11 cellular contexts compared by ENCODE assay signal in genomic region chr18:11163668-11164067, GRCh38. TPM values are rescaled to one million over a fixed set of nuclear protein-coding genes. Genes with fewer than 3 reads are reported as not detected.
A peak's percentile ranks its signal among the peaks of the same experiment; 100 is the strongest.
DNase-seq lines count a peak whose midpoint lies in the region; ATAC-seq, FAIRE-seq and TF ChIP-seq lines count a peak whose summit lies in the region.
"Had no signal": no experiment of that assay in that cellular context is flagged by ENCODE, and none has a peak within 500 bp of the region (broad histone marks: within the 10 kb centered on the region; RNA-seq: fewer than 3 reads in every experiment).

No MANE protein-coding gene starts in this region.

- TF ChIP-seq CTCF in bronchial epithelial cell (IDR thresholded peaks at IDR 0.05; ENCODE audit: insufficient read depth, low read length, severe bottlenecking) (peak; percentile 33), type B pancreatic cell (conservative IDR thresholded peaks at IDR 0.05) (peak; percentile 75), RWPE1 (conservative IDR thresholded peaks at IDR 0.05; ENCODE audit: low read depth) (no peak)

- no peaks in the 10 kb centered on the region for H3K4me1 Mint-ChIP-seq in activated naive CD8-positive, alpha-beta T cell treated with anti-CD3 and anti-CD28 coated beads, Interleukin-2, amount 10 ng/mL, durations not matched to agents 7 days and 5 days
- no peaks in the 10 kb centered on the region for H3K4me1 Mint-ChIP-seq in activated naive CD8-positive, alpha-beta T cell treated with anti-CD3 and anti-CD28 coated beads, Interleukin-2, amount 50 U/mL, for 24 hours
- H3K4me1 Mint-ChIP-seq in type B pancreatic cell (ENCODE audit: unreplicated experiment) = no peaks in the 10 kb centered on the region
- no peaks in the 10 kb centered on the region for H3K4me1 Mint-ChIP-seq in activated T-helper 2 cell treated with anti-CD3 and anti-CD28 coated beads, Interferon-gamma antibody, Interleukin-2, Interleukin-4, amounts not matched to agents 10 μg/mL and 5 μg/mL and 100 μg/mL, durations not matched to agents 14 hours and 24 hours and 36 hours (ENCODE audit: low read depth)
- H3K4me1 Mint-ChIP-seq in activated CD8-positive, alpha-beta memory T cell treated with anti-CD3 and anti-CD28 coated beads, Interleukin-2, amount 10 ng/mL, durations not matched to agents 7 days and 5 days = no peaks in the 10 kb centered on the region

- H3K36me3 ChIP-seq in bronchial epithelial cell (ENCODE audit: control insufficient read depth, insufficient read depth, low read length) = no peaks in the 10 kb centered on the region
- H3K36me3 ChIP-seq: BLaER1 treated with 17β-estradiol and CSF1 and Interleukin-3, amounts not matched to agents 10 nM and 100 nM had no signal

- H3K4me3 ChIP-seq in bronchial epithelial cell (ENCODE audit: low read depth, low read length) = no peak overlapping the region
- H3K4me3 ChIP-seq: BLaER1 treated with 17β-estradiol and CSF1 and Interleukin-3, amounts not matched to agents 10 nM and 100 nM had no signal

- no peaks in the 10 kb centered on the region for H3K36me3 Mint-ChIP-seq in activated naive CD8-positive, alpha-beta T cell treated with anti-CD3 and anti-CD28 coated beads, Interleukin-2, amount 10 ng/mL, durations not matched to agents 7 days and 5 days
- no peaks in the 10 kb centered on the region for H3K36me3 Mint-ChIP-seq in activated naive CD8-positive, alpha-beta T cell treated with anti-CD3 and anti-CD28 coated beads, Interleukin-2, amount 50 U/mL, for 24 hours (ENCODE audit: low read depth)
- H3K36me3 Mint-ChIP-seq in type B pancreatic cell = no peaks in the 10 kb centered on the region
- no peaks in the 10 kb centered on the region for H3K36me3 Mint-ChIP-seq in activated T-helper 2 cell treated with anti-CD3 and anti-CD28 coated beads, Interferon-gamma antibody, Interleukin-2, Interleukin-4, amounts not matched to agents 10 μg/mL and 5 μg/mL and 100 μg/mL, durations not matched to agents 14 hours and 24 hours and 36 hours (ENCODE audit: low read depth)
- H3K36me3 Mint-ChIP-seq in activated CD8-positive, alpha-beta memory T cell treated with anti-CD3 and anti-CD28 coated beads, Interleukin-2, amount 10 ng/mL, durations not matched to agents 7 days and 5 days = no peaks in the 10 kb centered on the region

- no peaks in the 10 kb centered on the region for H3K9me3 Mint-ChIP-seq in activated naive CD8-positive, alpha-beta T cell treated with anti-CD3 and anti-CD28 coated beads, Interleukin-2, amount 10 ng/mL, durations not matched to agents 7 days and 5 days
- no peaks in the 10 kb centered on the region for H3K9me3 Mint-ChIP-seq in activated naive CD8-positive, alpha-beta T cell treated with anti-CD3 and anti-CD28 coated beads, Interleukin-2, amount 50 U/mL, for 24 hours
- peaks cover 5% of the 10 kb centered on the region for H3K9me3 Mint-ChIP-seq in type B pancreatic cell
- no peaks in the 10 kb centered on the region for H3K9me3 Mint-ChIP-seq in activated T-helper 2 cell treated with anti-CD3 and anti-CD28 coated beads, Interferon-gamma antibody, Interleukin-2, Interleukin-4, amounts not matched to agents 10 μg/mL and 5 μg/mL and 100 μg/mL, durations not matched to agents 14 hours and 24 hours and 36 hours
- no peaks in the 10 kb centered on the region for H3K9me3 Mint-ChIP-seq in activated CD8-positive, alpha-beta memory T cell treated with anti-CD3 and anti-CD28 coated beads, Interleukin-2, amount 10 ng/mL, durations not matched to agents 7 days and 5 days (ENCODE audit: low read depth)

- POLR2A ChIA-PET in activated naive CD8-positive, alpha-beta T cell treated with anti-CD3 and anti-CD28 coated beads, Interleukin-2, amount 10 ng/mL, durations not matched to agents 7 days and 5 days (lab: Charles Lee) = no interaction called here
- POLR2A ChIA-PET in RWPE1 (lab: Yijun Ruan, JAX; ENCODE audit: low non-redundant PET) = no interaction called here

- no peak for FAIRE-seq in bronchial epithelial cell (lab: Jason Lieb, UNC)

- no peak overlapping the region for H3K27ac ChIP-seq in RWPE1
- H3K27ac ChIP-seq: BLaER1 treated with 17β-estradiol and CSF1 and Interleukin-3, amounts not matched to agents 10 nM and 100 nM had no signal

- H3K27me3 ChIP-seq in bronchial epithelial cell (ENCODE audit: control insufficient read depth, insufficient read depth, low read length) = no peaks in the 10 kb centered on the region
- H3K27me3 ChIP-seq: BLaER1 treated with 17β-estradiol and CSF1 and Interleukin-3, amounts not matched to agents 10 nM and 100 nM had no signal

- no peak overlapping the region for H3K27ac Mint-ChIP-seq in activated naive CD8-positive, alpha-beta T cell treated with anti-CD3 and anti-CD28 coated beads, Interleukin-2, amount 10 ng/mL, durations not matched to agents 7 days and 5 days
- H3K27ac Mint-ChIP-seq in activated naive CD8-positive, alpha-beta T cell treated with anti-CD3 and anti-CD28 coated beads, Interleukin-2, amount 50 U/mL, for 24 hours = no peak overlapping the region
- no peak overlapping the region for H3K27ac Mint-ChIP-seq in type B pancreatic cell
- no peak overlapping the region for H3K27ac Mint-ChIP-seq in activated T-helper 2 cell treated with anti-CD3 and anti-CD28 coated beads, Interferon-gamma antibody, Interleukin-2, Interleukin-4, amounts not matched to agents 10 μg/mL and 5 μg/mL and 100 μg/mL, durations not matched to agents 14 hours and 24 hours and 36 hours
- no peak overlapping the region for H3K27ac Mint-ChIP-seq in activated CD8-positive, alpha-beta memory T cell treated with anti-CD3 and anti-CD28 coated beads, Interleukin-2, amount 10 ng/mL, durations not matched to agents 7 days and 5 days

- peak; percentile 42 for ATAC-seq in activated naive CD8-positive, alpha-beta T cell treated with anti-CD3 and anti-CD28 coated beads, Interleukin-2, amount 10 ng/mL, durations not matched to agents 7 days and 5 days (ENCODE audit: low read depth)
- ATAC-seq in activated naive CD8-positive, alpha-beta T cell treated with anti-CD3 and anti-CD28 coated beads, Interleukin-2, amount 50 U/mL, for 24 hours = no peak
- ATAC-seq in left colon = peak; percentile 29
- ATAC-seq in activated CD8-positive, alpha-beta memory T cell treated with anti-CD3 and anti-CD28 coated beads, Interleukin-2, amount 10 ng/mL, durations not matched to agents 7 days and 5 days = no peak

- H3K4me3 Mint-ChIP-seq in activated naive CD8-positive, alpha-beta T cell treated with anti-CD3 and anti-CD28 coated beads, Interleukin-2, amount 10 ng/mL, durations not matched to agents 7 days and 5 days = no peak overlapping the region
- H3K4me3 Mint-ChIP-seq in activated naive CD8-positive, alpha-beta T cell treated with anti-CD3 and anti-CD28 coated beads, Interleukin-2, amount 50 U/mL, for 24 hours = no peak overlapping the region
- H3K4me3 Mint-ChIP-seq in type B pancreatic cell = no peak overlapping the region
- no peak overlapping the region for H3K4me3 Mint-ChIP-seq in activated T-helper 2 cell treated with anti-CD3 and anti-CD28 coated beads, Interferon-gamma antibody, Interleukin-2, Interleukin-4, amounts not matched to agents 10 μg/mL and 5 μg/mL and 100 μg/mL, durations not matched to agents 14 hours and 24 hours and 36 hours (ENCODE audit: low read depth)
- H3K4me3 Mint-ChIP-seq in activated CD8-positive, alpha-beta memory T cell treated with anti-CD3 and anti-CD28 coated beads, Interleukin-2, amount 10 ng/mL, durations not matched to agents 7 days and 5 days = no peak overlapping the region

- intact Hi-C loops in left colon (cut with DNase I, micrococcal nuclease) = no loop called here
- intact Hi-C loops in activated T-helper 2 cell treated with anti-CD3 and anti-CD28 coated beads, Interferon-gamma antibody, Interleukin-2, Interleukin-4, amounts not matched to agents 10 μg/mL and 5 μg/mL and 100 μg/mL, durations not matched to agents 14 hours and 24 hours and 36 hours (cut with micrococcal nuclease) = no loop called here

- CTCF ChIA-PET in RWPE1 (lab: Yijun Ruan, JAX) = no interaction called here
- CTCF ChIA-PET in activated CD8-positive, alpha-beta memory T cell treated with anti-CD3 and anti-CD28 coated beads, Interleukin-2, amount 10 ng/mL, durations not matched to agents 7 days and 5 days (lab: Charles Lee) = no interaction called here

- peaks cover 5% of the 10 kb centered on the region for H3K27me3 Mint-ChIP-seq in activated naive CD8-positive, alpha-beta T cell treated with anti-CD3 and anti-CD28 coated beads, Interleukin-2, amount 10 ng/mL, durations not matched to agents 7 days and 5 days
- H3K27me3 Mint-ChIP-seq in activated naive CD8-positive, alpha-beta T cell treated with anti-CD3 and anti-CD28 coated beads, Interleukin-2, amount 50 U/mL, for 24 hours = peaks cover 4% of the 10 kb centered on the region
- peaks cover 25% of the 10 kb centered on the region for H3K27me3 Mint-ChIP-seq in type B pancreatic cell
- peaks cover 3% of the 10 kb centered on the region for H3K27me3 Mint-ChIP-seq in activated T-helper 2 cell treated with anti-CD3 and anti-CD28 coated beads, Interferon-gamma antibody, Interleukin-2, Interleukin-4, amounts not matched to agents 10 μg/mL and 5 μg/mL and 100 μg/mL, durations not matched to agents 14 hours and 24 hours and 36 hours (ENCODE audit: low read depth)
- no peaks in the 10 kb centered on the region for H3K27me3 Mint-ChIP-seq in activated CD8-positive, alpha-beta memory T cell treated with anti-CD3 and anti-CD28 coated beads, Interleukin-2, amount 10 ng/mL, durations not matched to agents 7 days and 5 days

- DNase-seq in activated naive CD8-positive, alpha-beta T cell treated with anti-CD3 and anti-CD28 coated beads, Interleukin-2, amount 10 ng/mL, durations not matched to agents 7 days and 5 days = no peak
- no peak for DNase-seq in activated naive CD8-positive, alpha-beta T cell treated with anti-CD3 and anti-CD28 coated beads, Interleukin-2, amount 50 U/mL, for 24 hours
- DNase-seq in bronchial epithelial cell (ENCODE audit: low read depth) (no peak), left colon (peak in 1 of 2 donors; percentile 27), type B pancreatic cell (ENCODE audit: extremely low spot score, unreplicated experiment) (no peak), RWPE1 (ENCODE audit: low spot score) (no peak)
- DNase-seq in activated T-helper 2 cell treated with anti-CD3 and anti-CD28 coated beads, Interferon-gamma antibody, Interleukin-2, Interleukin-4, amounts not matched to agents 10 μg/mL and 5 μg/mL and 100 μg/mL, durations not matched to agents 14 hours and 24 hours and 36 hours (ENCODE audit: low spot score) = no peak
- DNase-seq in activated CD8-positive, alpha-beta memory T cell treated with anti-CD3 and anti-CD28 coated beads, Interleukin-2, amount 10 ng/mL, durations not matched to agents 7 days and 5 days = no peak
- DNase-seq: NCI-H1930; stimulated activated naive CD4-positive, alpha-beta T cell treated with Interleukin-2 at 50 U/mL for 16 hours had no signal

RNA-seq across cellular contexts. Expression of gene PIEZO2, which starts 14.3 kb away (rescaled TPM):
- total RNA-seq in activated naive CD8-positive, alpha-beta T cell treated with anti-CD3 and anti-CD28 coated beads, Interleukin-2, amount 10 ng/mL, durations not matched to agents 7 days and 5 days = not detected
- under 0.01 and 1.3 TPM in 2 replicates for total RNA-seq in bronchial epithelial cell
- 1 to 10 TPM; 1.3 to 1.4 TPM for total RNA-seq in left colon
- 21.8 and 38.8 TPM in 2 replicates for total RNA-seq in type B pancreatic cell (ENCODE audit: low replicate concordance)
- total RNA-seq in activated T-helper 2 cell treated with anti-CD3 and anti-CD28 coated beads, Interferon-gamma antibody, Interleukin-2, Interleukin-4, amounts not matched to agents 10 μg/mL and 5 μg/mL and 100 μg/mL, durations not matched to agents 14 hours and 24 hours and 36 hours = not detected in 2 replicates
- total RNA-seq in activated CD8-positive, alpha-beta memory T cell treated with anti-CD3 and anti-CD28 coated beads, Interleukin-2, amount 10 ng/mL, durations not matched to agents 7 days and 5 days = not detected

Comparison
In these comparisons a context has a peak if more than half of its experiments do, and no peak if none do; other contexts are left out.
1. ATAC-seq: peak in activated naive CD8-positive, alpha-beta T cell treated with anti-CD3 and anti-CD28 coated beads, Interleukin-2, amount 10 ng/mL, durations not matched to agents 7 days and 5 days (single experiment) and left colon (single experiment); none in activated naive CD8-positive, alpha-beta T cell treated with anti-CD3 and anti-CD28 coated beads, Interleukin-2, amount 50 U/mL, for 24 hours (single experiment) and activated CD8-positive, alpha-beta memory T cell treated with anti-CD3 and anti-CD28 coated beads, Interleukin-2, amount 10 ng/mL, durations not matched to agents 7 days and 5 days (single experiment).